ENCODE assay signal across 25 cellular contexts in genomic region chr14:75595211-75595610, GRCh38.
"Had no signal": no experiment of that assay in that cellular context is flagged by ENCODE, and none has a peak within 500 bp of the region (broad histone marks: within the 10 kb centered on the region; RNA-seq: fewer than 3 reads in every experiment).

No MANE protein-coding gene starts in this region.

- FAIRE-seq: colon had no signal

- ATAC-seq: activated CD4-positive, CD25-positive, alpha-beta regulatory T cell treated with anti-CD3 and anti-CD28 coated beads, Interleukin-2, amount 50 U/mL, for 24 hours; activated CD8-positive, alpha-beta T cell treated with anti-CD3 and anti-CD28 coated beads, Interleukin-2, amount 10 ng/mL, durations not matched to agents 7 days and 5 days; body of pancreas had no signal

- H3K27ac ChIP-seq: ascending aorta, body of pancreas, cardiac muscle cell, Peyer's patch, RWPE1 had no signal

- H3K4me3 ChIP-seq: ascending aorta, body of pancreas, cardiac muscle cell, MG63, Peyer's patch had no signal

- H3K27me3 ChIP-seq: ascending aorta, body of pancreas, cardiac muscle cell, MG63, Peyer's patch had no signal

- H3K36me3 ChIP-seq: ascending aorta, cardiac muscle cell, MG63, Peyer's patch had no signal

- DNase-seq: activated CD4-positive, alpha-beta T cell treated with anti-CD3 and anti-CD28 coated beads for 4 hours; activated CD8-positive, alpha-beta memory T cell treated with anti-CD3 and anti-CD28 coated beads, Interleukin-2, amount 50 U/mL, for 48 hours; activated CD8-positive, alpha-beta T cell treated with anti-CD3 and anti-CD28 coated beads, Interleukin-2, amount 10 ng/mL, durations not matched to agents 7 days and 5 days; activated effector memory CD4-positive, alpha-beta T cell treated with Interleukin-2 at 50 U/mL for 16 hours; activated naive CD4-positive, alpha-beta T cell; activated T-cell treated with anti-CD3 and anti-CD28 coated beads, Interleukin-2, amount 50 U/mL, for 1 hour; amniotic stem cell; body of pancreas; MG63; NCI-H1092; NCI-H1417; NCI-H1694; NCI-H2029; NCI-H2107; NCI-H345; NCI-H510A; NCI-H526 treated with DMSO at 0.1 percent for 48 hours; NCI-H82; Peyer's patch; Right ventricle myocardium superior had no signal

- H3K4me1 ChIP-seq: ascending aorta, body of pancreas, Peyer's patch had no signal

- H3K9me3 ChIP-seq: ascending aorta, body of pancreas, MG63, Peyer's patch had no signal
